In genomic region chr3:123791417-123791816, GRCh38 we compare ENCODE assay signal across 16 cellular contexts.
DNase-seq lines count a peak whose midpoint lies in the region; ATAC-seq and TF ChIP-seq lines count a peak whose summit lies in the region.
"Had no signal": no experiment of that assay in that cellular context is flagged by ENCODE, and none has a peak within 500 bp of the region (broad histone marks: within the 10 kb centered on the region; RNA-seq: fewer than 3 reads in every experiment).

No MANE protein-coding gene starts in this region.

- DNase-seq in HS-5 (ENCODE audit: low read depth) (peak; percentile 80), astrocyte of the spinal cord (ENCODE audit: low read depth, low spot score) (peak; percentile 85), foreskin fibroblast (peak; percentile 92 to 95), skeletal muscle cell (ENCODE audit: low read depth) (peak; percentile 93), HUDEP-2 (lab: John Stamatoyannopoulos, UW; ENCODE audit: unreplicated experiment in 76 of 76) (no peak)
- no peak for DNase-seq in stimulated activated CD4-positive, alpha-beta T cell treated with anti-CD3 and anti-CD28 coated beads, Interleukin-4, amount 100 ng/mL, for 4 hours
- DNase-seq: DND-41; foreskin keratinocyte; NCI-H187; NCI-H524 treated with DMSO at 0.1 percent for 48 hours; ovary; stimulated activated CD4-positive, alpha-beta T cell treated with anti-CD3 and anti-CD28 coated beads, Interleukin-15, amount 100 ng/mL, for 24 hours had no signal

- TF ChIP-seq CTCF in astrocyte of the spinal cord (IDR thresholded peaks at IDR 0.05; ENCODE audit: low read depth, low read length) (no peak), foreskin fibroblast (IDR thresholded peaks at IDR 0.05; ENCODE audit: low read depth, low read length) (no peak)

- no peak for ATAC-seq in GM18520 (IDR thresholded peaks at IDR 0.05; ENCODE audit: unreplicated experiment)
- ATAC-seq in GM19455 (IDR thresholded peaks at IDR 0.05; ENCODE audit: unreplicated experiment), result no peak
- ATAC-seq: foreskin keratinocyte, GM12878 had no signal

- in situ Hi-C loops in astrocyte of the spinal cord (cut with HindIII; ENCODE audit: low sequenced_read_pairs), result no loop called here

- H3K4me3 ChIP-seq in astrocyte of the spinal cord (ENCODE audit: low read depth, low read length) (no peak overlapping the region), foreskin fibroblast (ENCODE audit: low read depth in 1 of 2, low read length in 2 of 2) (no peak overlapping the region), skeletal muscle cell (ENCODE audit: low read depth, low read length) (no peak overlapping the region)
- H3K4me3 ChIP-seq: GM12878, ovary, thoracic aorta had no signal

Comparison
In these comparisons a context has a peak if more than half of its experiments do, and no peak if none do; other contexts are left out.
1. DNase-seq: peak in HS-5 (single experiment), astrocyte of the spinal cord (single experiment), foreskin fibroblast (2 of 2) and skeletal muscle cell (single experiment); none in HUDEP-2 (0 of 76) and stimulated activated CD4-positive, alpha-beta T cell treated with anti-CD3 and anti-CD28 coated beads, Interleukin-4, amount 100 ng/mL, for 4 hours (0 of 2).